ENCODE assay signal across 19 cellular contexts in genomic region chr3:128575777-128576176, GRCh38.
"Had no signal": no experiment of that assay in that cellular context is flagged by ENCODE, and none has a peak within 500 bp of the region (broad histone marks: within the 10 kb centered on the region; RNA-seq: fewer than 3 reads in every experiment).

No MANE protein-coding gene starts in this region.

- H3K4me1 ChIP-seq: SJCRH30 had no signal

- H3K36me3 ChIP-seq: SJCRH30 had no signal

- H3K4me3 ChIP-seq: K562, SJCRH30 had no signal

- ATAC-seq: K562, SK-N-SH treated with all-trans-retinoic acid at 6 μM for 48 hours had no signal

- FAIRE-seq: K562, RCC 7860 had no signal

- H3K27ac ChIP-seq: SJCRH30 had no signal

- DNase-seq: MV-4-11, NCI-H1048, NCI-H1105, NCI-H1417, NCI-H1436 treated with DMSO at 0.1 percent for 48 hours, NCI-H1694, NCI-H187 treated with DMSO at 0.1 percent for 48 hours, NCI-H2029 treated with DMSO at 0.1 percent for 48 hours, NCI-H2171 treated with DMSO at 0.1 percent for 48 hours, NCI-H345, NCI-H524 treated with DMSO at 0.1 percent for 48 hours, NCI-H69, NCI-H774, RPMI8226, SHP77 treated with DMSO at 0.1 percent for 48 hours had no signal
